8 cellular contexts compared by ENCODE assay signal in the genomic region with DNA sequence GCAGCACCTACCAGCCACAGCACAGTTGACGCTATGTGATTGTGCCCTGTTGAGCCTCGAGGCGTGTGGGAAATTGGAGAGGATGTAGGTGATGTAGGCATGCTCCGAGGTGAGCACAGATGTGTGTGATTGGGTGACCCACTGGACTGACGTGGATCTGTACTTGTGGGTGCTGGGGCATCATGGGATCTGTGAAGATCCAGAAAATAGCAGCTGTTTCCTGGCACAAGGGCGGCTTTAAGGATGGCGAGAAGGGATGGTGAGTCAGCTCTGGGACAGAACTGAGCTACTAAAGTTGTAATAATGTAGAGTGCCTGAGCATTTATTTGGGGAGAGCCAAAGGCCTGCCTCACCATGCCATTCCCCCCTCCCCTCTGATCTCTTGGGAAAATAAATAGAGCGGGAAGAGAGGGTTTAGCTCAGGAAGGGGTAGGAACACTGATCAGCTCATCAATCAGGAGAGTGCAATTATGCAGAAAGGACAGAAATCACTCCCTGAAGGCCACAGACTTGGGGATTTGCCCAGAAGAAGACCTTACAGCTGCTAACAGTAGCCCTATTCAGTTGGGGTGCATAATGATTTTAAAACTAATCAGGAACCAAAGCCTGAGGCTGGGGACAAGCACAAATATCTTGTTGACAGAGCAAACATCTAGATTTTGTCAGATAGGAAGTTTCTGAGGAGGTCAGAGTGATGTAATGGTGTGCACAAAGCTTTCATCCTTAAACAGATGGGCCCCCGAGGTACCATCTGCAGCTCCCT.
DNase-seq lines count a peak whose midpoint lies in the region; ATAC-seq and TF ChIP-seq lines count a peak whose summit lies in the region.

No MANE protein-coding gene starts in this region.

- ATAC-seq in HG03342 (IDR thresholded peaks at IDR 0.05; ENCODE audit: unreplicated experiment), result no peak
- ATAC-seq in activated naive CD8-positive, alpha-beta T cell treated with anti-CD3 and anti-CD28 coated beads, Interleukin-2, amount 50 U/mL, for 24 hours, result no peak

- peaks cover 29% of the 10 kb centered on the region for H3K4me1 Mint-ChIP-seq in nephron
- H3K4me1 Mint-ChIP-seq in activated naive CD8-positive, alpha-beta T cell treated with anti-CD3 and anti-CD28 coated beads, Interleukin-2, amount 50 U/mL, for 24 hours, result peaks cover 2% of the 10 kb centered on the region

- H3K4me3 ChIP-seq in coronary artery, result no peak overlapping the region

- peak overlapping the region in 1 of 3 experiments; percentile 21 for H3K4me3 Mint-ChIP-seq in nephron
- H3K4me3 Mint-ChIP-seq in activated naive CD8-positive, alpha-beta T cell treated with anti-CD3 and anti-CD28 coated beads, Interleukin-2, amount 50 U/mL, for 24 hours, result no peak overlapping the region

- no peak for TF ChIP-seq CTCF in coronary artery (IDR thresholded peaks at IDR 0.05)
- no peak for TF ChIP-seq CTCF in nephron (IDR thresholded peaks at IDR 0.05; ENCODE audit: unreplicated experiment in 3 of 3)

- H3K27ac ChIP-seq in coronary artery, result peak overlapping the region; percentile 42 to 49

- no peaks in the 10 kb centered on the region for H3K27me3 Mint-ChIP-seq in nephron (ENCODE audit: low read depth)
- peaks cover 3% of the 10 kb centered on the region for H3K27me3 Mint-ChIP-seq in activated naive CD8-positive, alpha-beta T cell treated with anti-CD3 and anti-CD28 coated beads, Interleukin-2, amount 50 U/mL, for 24 hours

- peaks cover 19% of the 10 kb centered on the region for H3K36me3 Mint-ChIP-seq in nephron (ENCODE audit: low read depth)
- no peaks in the 10 kb centered on the region for H3K36me3 Mint-ChIP-seq in activated naive CD8-positive, alpha-beta T cell treated with anti-CD3 and anti-CD28 coated beads, Interleukin-2, amount 50 U/mL, for 24 hours (ENCODE audit: low read depth)

- H3K27ac Mint-ChIP-seq in nephron, result peak overlapping the region in 2 of 3 experiments; percentile 61 to 83
- H3K27ac Mint-ChIP-seq in activated naive CD8-positive, alpha-beta T cell treated with anti-CD3 and anti-CD28 coated beads, Interleukin-2, amount 50 U/mL, for 24 hours, result no peak overlapping the region

- H3K9me3 Mint-ChIP-seq in nephron, result no peaks in the 10 kb centered on the region
- no peaks in the 10 kb centered on the region for H3K9me3 Mint-ChIP-seq in activated naive CD8-positive, alpha-beta T cell treated with anti-CD3 and anti-CD28 coated beads, Interleukin-2, amount 50 U/mL, for 24 hours

- DNase-seq in AG20443 (ENCODE audit: low spot score) (peak; percentile 33), NCI-H2171 (lab: John Stamatoyannopoulos, UW) (peak; percentile 25), coronary artery (ENCODE audit: low spot score) (no peak), SKM-1 treated with dmso at 0.1 percent for 144 hours (lab: John Stamatoyannopoulos, UW; ENCODE audit: unreplicated experiment) (no peak), AML-193 (lab: John Stamatoyannopoulos, UW) (no peak)
- DNase-seq in activated naive CD8-positive, alpha-beta T cell treated with anti-CD3 and anti-CD28 coated beads, Interleukin-2, amount 50 U/mL, for 24 hours, result no peak

Comparison
In these comparisons a context has a peak if more than half of its experiments do, and no peak if none do; other contexts are left out.
1. DNase-seq: peak in AG20443 (single experiment) and NCI-H2171 (single experiment); none in coronary artery (single experiment), SKM-1 treated with dmso at 0.1 percent for 144 hours (single experiment), activated naive CD8-positive, alpha-beta T cell treated with anti-CD3 and anti-CD28 coated beads, Interleukin-2, amount 50 U/mL, for 24 hours (single experiment) and AML-193 (0 of 2).